Comparison of ENCODE assay signal across 8 cellular contexts in genomic region chr4:73257242-73257994, GRCh38. TPM values are rescaled to one million over a fixed set of nuclear protein-coding genes. Genes with fewer than 3 reads are reported as not detected.
DNase-seq lines count a peak whose midpoint lies in the region; ATAC-seq, FAIRE-seq and TF ChIP-seq lines count a peak whose summit lies in the region.

No MANE protein-coding gene starts in this region.

- in situ Hi-C loops in HAP-1 (cut with MboI; ENCODE audit: low sequenced_read_pairs): no loop called here

- intact Hi-C loops in psoas muscle (cut with DNase I): loop anchor here (5.0 to 10.0 kb wide), 4 partner anchors 35 to 553 kb away; no protein-coding TSS in a partner anchor
- intact Hi-C loops in uterus (cut with DNase I; ENCODE audit: low total_unique reads): loop anchor here (5.0 kb wide), 1 partner anchor 190 kb away; the partner anchor contains the start of gene COX18

- peak; percentile 59 to 73 (median 70) for ATAC-seq in psoas muscle

- H3K27ac ChIP-seq in right atrium auricular region (peak overlapping the region; percentile 99), psoas muscle (peak overlapping the region; percentile 94), uterus (peak overlapping the region; percentile 96 to 97)

- H3K4me3 ChIP-seq in HAP-1 (peak overlapping the region; percentile 94), right atrium auricular region (peak overlapping the region; percentile 88 to 97), psoas muscle (peak overlapping the region; percentile 72), uterus (peak overlapping the region; percentile 62 to 98)

- no peak for TF ChIP-seq POLR2A in uterus (IDR thresholded peaks at IDR 0.05)

- H3K36me3 ChIP-seq in HAP-1 (replicated peaks): peaks cover 22% of the 10 kb centered on the region
- no peaks in the 10 kb centered on the region for H3K36me3 ChIP-seq in right atrium auricular region
- peaks cover 0 to 9% of the 10 kb centered on the region in 2 donors for H3K36me3 ChIP-seq in psoas muscle (ENCODE audit: insufficient read depth in 1 of 2, low read depth in 1 of 2)
- no peaks in the 10 kb centered on the region for H3K36me3 ChIP-seq in uterus

- H3K27me3 ChIP-seq in HAP-1 (ENCODE audit: low read depth): no peaks in the 10 kb centered on the region
- H3K27me3 ChIP-seq in right atrium auricular region: no peaks in the 10 kb centered on the region
- no peaks in the 10 kb centered on the region for H3K27me3 ChIP-seq in psoas muscle (ENCODE audit: insufficient read depth in 3 of 3, low read length in 2 of 3)
- H3K27me3 ChIP-seq in uterus: no peaks in the 10 kb centered on the region

- TF ChIP-seq CTCF in D721Med (IDR thresholded peaks at IDR 0.05; ENCODE audit: insufficient read depth, missing control alignments): peak; percentile 74
- peak; percentile 56 to 85 for TF ChIP-seq CTCF in right atrium auricular region (IDR thresholded peaks at IDR 0.05)
- TF ChIP-seq CTCF in psoas muscle (IDR thresholded peaks at IDR 0.05): peak; percentile 78
- TF ChIP-seq CTCF in uterus (IDR thresholded peaks at IDR 0.05): peak; percentile 55 to 72 (median 67)

- 1 to 3% (median 1%) methylated on average over 16 of the region's 16 CpGs for WGBS in psoas muscle, 3 donors

- peak; percentile 55 for FAIRE-seq in D721Med (lab: Jason Lieb, UNC)

- peaks cover 25% of the 10 kb centered on the region for H3K4me1 ChIP-seq in HAP-1
- peaks cover 0 to 60% of the 10 kb centered on the region in 2 donors for H3K4me1 ChIP-seq in right atrium auricular region
- peaks cover 60% of the 10 kb centered on the region for H3K4me1 ChIP-seq in psoas muscle
- H3K4me1 ChIP-seq in uterus: peaks cover 0 to 9% of the 10 kb centered on the region in 2 donors

- DNase-seq in D721Med (ENCODE audit: insufficient read length, low spot score) (peak; percentile 15), HAP-1 (ENCODE audit: low spot score in 2 of 2) (peak; percentile 84 to 86), NCI-H128 (lab: John Stamatoyannopoulos, UW; ENCODE audit: unreplicated experiment) (peak; percentile 28), SW 1271 (lab: John Stamatoyannopoulos, UW) (peak; percentile 4 to 81), amygdala (lab: John Stamatoyannopoulos, UW) (peak in 49 of 56 donors; percentile 2 to 94 (median 46)), right atrium auricular region (ENCODE audit: low spot score) (peak; percentile 88), psoas muscle (peak; percentile 70 to 85), uterus (peak; percentile 64 to 78)

- H3K9me3 ChIP-seq in HAP-1: no peaks in the 10 kb centered on the region
- no peaks in the 10 kb centered on the region for H3K9me3 ChIP-seq in right atrium auricular region
- no peaks in the 10 kb centered on the region for H3K9me3 ChIP-seq in psoas muscle
- no peaks in the 10 kb centered on the region for H3K9me3 ChIP-seq in uterus

RNA-seq across cellular contexts. Expression of gene ANKRD17, which starts 1.2 kb away (rescaled TPM):
- 10 to 100 TPM; 47.1 to 56.3 TPM for total RNA-seq in right atrium auricular region
- 10 to 100 TPM; 46.6 to 66.2 (median 57.4) TPM for total RNA-seq in psoas muscle
- 10 to 100 TPM in 2 of 3 donors, 1 to 10 TPM in 1; 8.0 to 19.0 (median 17.9) TPM for polyA plus RNA-seq in psoas muscle
- total RNA-seq in uterus: 10 to 100 TPM; 25.0 to 75.6 (median 56.7) TPM

Comparison
In these comparisons a context has a peak if more than half of its experiments do, and no peak if none do; other contexts are left out.
1. Peak in every context shown above with its lines: DNase-seq, ATAC-seq, H3K4me3 ChIP-seq and H3K27ac ChIP-seq.
2. DNase-seq: peak in every context shown above with its lines; median percentile 88 in right atrium auricular region; 85 in HAP-1; 78 in psoas muscle; 71 in uterus; 46 in amygdala; 42 in SW 1271; 28 in NCI-H128; 15 in D721Med.